Comparison of ENCODE assay signal across 7 cellular contexts in the genomic region with DNA sequence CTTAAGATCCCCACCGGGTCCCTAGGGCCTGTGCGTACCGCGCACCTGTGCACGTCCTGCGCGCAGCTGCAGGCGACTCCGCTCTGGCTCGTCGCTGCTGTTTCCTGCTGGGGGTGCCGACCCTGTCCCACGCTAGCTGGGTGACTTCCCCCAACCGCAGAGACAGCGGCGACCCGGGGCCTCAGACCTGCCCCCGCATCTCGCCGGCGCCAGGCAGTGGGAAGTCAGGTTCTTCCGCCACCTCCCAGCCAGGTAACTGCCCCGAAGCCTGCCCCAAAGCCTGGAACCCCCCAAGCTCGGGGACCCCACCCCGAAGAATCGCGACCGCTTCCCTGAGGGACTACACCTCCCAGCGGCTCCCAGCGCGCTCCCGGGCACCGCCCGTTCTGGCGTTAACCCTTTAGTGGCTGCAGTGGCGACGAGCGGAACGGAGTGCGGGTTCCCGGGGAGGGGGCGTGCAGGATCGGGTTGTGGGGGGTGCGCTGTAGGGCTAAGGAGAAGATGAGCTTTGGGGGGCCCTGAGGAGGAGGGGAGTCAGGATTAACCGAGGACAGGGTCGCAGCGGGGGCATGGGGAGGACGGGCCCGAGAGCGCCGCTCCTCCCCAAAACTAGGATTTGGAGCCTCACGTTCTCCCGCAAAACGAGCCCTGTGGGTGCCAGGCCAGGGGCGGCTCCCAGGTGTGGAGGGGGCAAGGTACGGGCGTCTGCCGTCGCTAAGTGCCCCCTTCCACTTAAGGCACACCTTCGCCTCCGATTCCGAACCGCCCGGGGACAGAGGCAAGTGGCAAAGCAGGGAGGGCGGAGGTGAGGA. TPM values are rescaled to one million over a fixed set of nuclear protein-coding genes. Genes with fewer than 3 reads are reported as not detected.
DNase-seq lines count a peak whose midpoint lies in the region; ATAC-seq and TF ChIP-seq lines count a peak whose summit lies in the region.

No MANE protein-coding gene starts in this region.

- DNase-seq in HuH-7.5 (ENCODE audit: low spot score): peak; percentile 80
- peak; percentile 54 for DNase-seq in activated CD4-positive, alpha-beta T cell treated with anti-CD3 and anti-CD28 coated beads for 48 hours
- peak in 9 of 10 donors; percentile 50 to 88 (median 71) for DNase-seq in dorsolateral prefrontal cortex
- DNase-seq in lung microvascular endothelial cell (ENCODE audit: low read depth in 2 of 2): peak; percentile 22 to 59
- DNase-seq in stimulated activated CD8-positive, alpha-beta memory T cell treated with anti-CD3 and anti-CD28 coated beads, Interleukin-4, amount 100 ng/mL, for 24 hours (ENCODE audit: low read depth): peak; percentile 24
- no peak for DNase-seq in KG1 (lab: John Stamatoyannopoulos, UW)

- peak overlapping the region in 57 of 59 donors; percentile 7 to 92 (median 78) for H3K27ac ChIP-seq in dorsolateral prefrontal cortex

- H3K4me3 ChIP-seq in dorsolateral prefrontal cortex: peak overlapping the region; percentile 71 to 98 (median 92)

- peak in 4 of 56 donors; percentile 7 to 20 (median 9) for TF ChIP-seq CTCF in dorsolateral prefrontal cortex (IDR thresholded peaks at IDR 0.05 in 54 of 56, conservative IDR thresholded peaks at IDR 0.05 in 2 of 56; ENCODE audit: low read depth in 1 of 56, partially characterized antibody in 56 of 56)

- ATAC-seq in GM18873 (IDR thresholded peaks at IDR 0.05; ENCODE audit: low FRiP score, unreplicated experiment): peak; percentile 42

- intact Hi-C loops in dorsolateral prefrontal cortex (cut with DNase I): no loop called here

- no peaks in the 10 kb centered on the region for H3K27me3 ChIP-seq in dorsolateral prefrontal cortex

RNA-seq across cellular contexts. Expression of gene NEIL1, which starts 0.6 kb away (rescaled TPM):
- total RNA-seq in dorsolateral prefrontal cortex: 100 to 1,000 TPM in 19 of 120 experiments, 10 to 100 TPM in 101; 38.3 to 136 (median 76.0) TPM
- 7.0 and 13.3 TPM in 2 replicates for total RNA-seq in lung microvascular endothelial cell

RNA-seq across cellular contexts. Expression of gene COMMD4, which starts 11.6 kb away (rescaled TPM):
- 10 to 100 TPM; 26.8 to 67.8 (median 44.8) TPM for total RNA-seq in dorsolateral prefrontal cortex
- total RNA-seq in lung microvascular endothelial cell: 57.1 and 70.6 TPM in 2 replicates

RNA-seq across cellular contexts. Expression of gene MAN2C1, which starts 21.0 kb away (rescaled TPM):
- total RNA-seq in dorsolateral prefrontal cortex (100 to 1,000 TPM; 146 to 372 (median 229) TPM), lung microvascular endothelial cell (74.8 and 140 TPM in 2 replicates)
